In the genomic region with DNA sequence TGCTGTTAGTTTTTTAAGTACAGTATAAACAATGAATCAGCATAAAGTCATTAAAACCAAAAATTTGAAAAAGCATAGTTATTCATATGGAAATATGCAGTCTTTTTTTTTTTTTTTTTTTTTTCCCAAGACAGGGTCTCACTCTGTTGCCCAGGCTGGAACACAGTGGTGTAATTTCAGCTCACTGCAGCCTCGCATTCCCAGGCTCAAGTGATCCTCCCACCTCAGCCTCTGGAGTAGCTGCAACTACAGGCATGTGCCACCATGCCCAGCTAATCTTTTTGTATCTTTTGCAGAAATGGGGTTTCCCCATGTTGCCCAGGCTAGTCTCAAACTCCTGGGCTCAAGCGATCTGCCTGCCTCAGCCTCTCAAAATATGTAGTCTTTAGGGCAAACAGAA, we compare ENCODE assay signal across 20 cellular contexts.
"Had no signal": no experiment of that assay in that cellular context is flagged by ENCODE, and none has a peak within 500 bp of the region (broad histone marks: within the 10 kb centered on the region; RNA-seq: fewer than 3 reads in every experiment).

No MANE protein-coding gene starts in this region.

- ATAC-seq: effector memory CD8-positive, alpha-beta T cell; foreskin keratinocyte; left colon; mucosa of descending colon; naive thymus-derived CD8-positive, alpha-beta T cell; sciatic nerve; stimulated activated memory B cell treated with anti-CD40 and anti-IgM and Interleukin-4, amounts not matched to agents 10 μg/mL and 1 μg/mL and 100 μg/mL, for 72 hours had no signal

- H3K27me3 ChIP-seq: foreskin keratinocyte, hepatocyte, spleen, tibial artery, upper lobe of left lung, uterus had no signal

- H3K4me3 ChIP-seq: hepatocyte, mucosa of descending colon, spleen, tibial artery, upper lobe of left lung, uterus had no signal

- H3K4me1 ChIP-seq: spleen, uterus had no signal

- H3K27ac ChIP-seq: foreskin keratinocyte, hepatocyte, spleen, tibial artery, upper lobe of left lung, uterus had no signal

- H3K9me3 ChIP-seq: mucosa of descending colon, spleen, tibial artery, upper lobe of left lung, uterus had no signal

- H3K27me3 Mint-ChIP-seq: dendritic cell treated with granulocyte-macrophage colony-stimulating factor and Interleukin-4, amounts not matched to agents 40 ng/mL and 50 ng/mL, for 4 days; effector memory CD8-positive, alpha-beta T cell; stimulated activated memory B cell treated with anti-CD40 and anti-IgM and Interleukin-4, amounts not matched to agents 10 μg/mL and 1 μg/mL and 100 μg/mL, for 72 hours; stimulated activated naive CD8-positive, alpha-beta T cell treated with anti-CD3 and anti-CD28 coated beads, Interleukin-15, Interleukin-2, amounts not matched to agents 100 ng/mL and 50 ng/mL, for 24 hours had no signal

- H3K9me3 Mint-ChIP-seq: neural crest cell; stimulated activated naive CD8-positive, alpha-beta T cell treated with anti-CD3 and anti-CD28 coated beads, Interleukin-15, Interleukin-2, amounts not matched to agents 100 ng/mL and 50 ng/mL, for 24 hours had no signal

- H3K4me3 Mint-ChIP-seq: dendritic cell treated with granulocyte-macrophage colony-stimulating factor and Interleukin-4, amounts not matched to agents 40 ng/mL and 50 ng/mL, for 4 days; effector memory CD8-positive, alpha-beta T cell; naive thymus-derived CD8-positive, alpha-beta T cell; neural crest cell; stimulated activated memory B cell treated with anti-CD40 and anti-IgM and Interleukin-4, amounts not matched to agents 10 μg/mL and 1 μg/mL and 100 μg/mL, for 72 hours; stimulated activated naive CD8-positive, alpha-beta T cell treated with anti-CD3 and anti-CD28 coated beads, Interleukin-15, Interleukin-2, amounts not matched to agents 100 ng/mL and 50 ng/mL, for 24 hours had no signal

- H3K27ac Mint-ChIP-seq: dendritic cell treated with granulocyte-macrophage colony-stimulating factor and Interleukin-4, amounts not matched to agents 40 ng/mL and 50 ng/mL, for 4 days; effector memory CD8-positive, alpha-beta T cell; naive thymus-derived CD8-positive, alpha-beta T cell; stimulated activated memory B cell treated with anti-CD40 and anti-IgM and Interleukin-4, amounts not matched to agents 10 μg/mL and 1 μg/mL and 100 μg/mL, for 72 hours; stimulated activated naive CD8-positive, alpha-beta T cell treated with anti-CD3 and anti-CD28 coated beads, Interleukin-15, Interleukin-2, amounts not matched to agents 100 ng/mL and 50 ng/mL, for 24 hours had no signal

- H3K4me1 Mint-ChIP-seq: naive thymus-derived CD8-positive, alpha-beta T cell; stimulated activated memory B cell treated with anti-CD40 and anti-IgM and Interleukin-4, amounts not matched to agents 10 μg/mL and 1 μg/mL and 100 μg/mL, for 72 hours had no signal

- DNase-seq: effector memory CD8-positive, alpha-beta T cell; head of caudate nucleus; left colon; mucosa of descending colon; naive thymus-derived CD8-positive, alpha-beta T cell; posterior cingulate gyrus; spleen; stimulated activated CD4-positive, alpha-beta T cell treated with anti-CD3 and anti-CD28 coated beads, Interleukin-15, amount 100 ng/mL, for 24 hours; stimulated activated CD4-positive, alpha-beta T cell treated with anti-CD3 and anti-CD28 coated beads, Interleukin-1b, Interleukin-23, amount 100 ng/mL, for 48 hours; stimulated activated CD4-positive, alpha-beta T cell treated with anti-CD3 and anti-CD28 coated beads, Interleukin-4, amount 100 ng/mL, for 24 hours; tibial artery; upper lobe of left lung; uterus had no signal

- H3K36me3 Mint-ChIP-seq: naive thymus-derived CD8-positive, alpha-beta T cell; stimulated activated memory B cell treated with anti-CD40 and anti-IgM and Interleukin-4, amounts not matched to agents 10 μg/mL and 1 μg/mL and 100 μg/mL, for 72 hours had no signal

- H3K36me3 ChIP-seq: spleen, tibial artery, upper lobe of left lung, uterus had no signal
